8 cellular contexts compared by ENCODE assay signal in the genomic region with DNA sequence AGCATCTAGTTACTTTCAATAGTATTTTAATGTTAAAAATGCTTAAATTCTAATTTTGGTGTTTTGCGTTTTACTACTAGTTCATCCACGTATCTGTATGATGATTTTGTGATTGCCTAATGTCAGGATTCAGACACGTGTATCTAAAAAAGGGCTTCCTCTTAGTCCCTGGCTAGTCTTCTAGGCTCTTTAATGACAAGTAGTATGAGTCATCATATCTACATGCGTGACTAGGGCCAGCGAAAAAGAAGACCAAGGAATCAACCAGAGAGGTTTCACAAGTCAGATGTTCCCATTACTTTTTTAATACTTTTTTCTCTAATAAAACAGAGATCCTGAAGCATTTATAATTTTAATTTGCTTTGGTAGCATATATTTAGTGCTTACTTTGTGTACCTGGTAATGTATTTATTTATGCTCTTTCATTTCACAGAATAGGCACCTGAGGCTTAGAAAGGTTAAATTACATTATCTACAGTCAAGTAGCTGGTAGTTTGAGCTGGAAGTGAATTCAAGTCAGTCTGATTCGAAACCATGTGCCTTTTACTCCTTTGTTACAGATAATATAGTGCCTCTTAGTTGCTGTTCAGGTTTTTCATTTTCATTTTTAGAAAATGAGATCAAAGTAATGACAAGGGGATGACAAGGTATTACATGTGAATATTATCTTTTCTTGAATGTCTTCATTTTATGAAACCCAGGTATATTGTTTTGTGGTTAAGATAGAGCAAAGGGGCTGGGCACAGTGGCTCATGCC.
DNase-seq lines count a peak whose midpoint lies in the region; ATAC-seq and TF ChIP-seq lines count a peak whose summit lies in the region.

No MANE protein-coding gene starts in this region.

- H3K36me3 Mint-ChIP-seq in immature natural killer cell: peaks cover 0 to 4% (median 0%) of the 10 kb centered on the region in 3 donors

- H3K27me3 ChIP-seq in spleen (replicated peaks in 1 of 7): no peaks in the 10 kb centered on the region

- no peaks in the 10 kb centered on the region for H3K4me1 ChIP-seq in spleen

- H3K27me3 Mint-ChIP-seq in immature natural killer cell (ENCODE audit: low read depth in 3 of 3): no peaks in the 10 kb centered on the region

- peaks cover 0 to 6% (median 3%) of the 10 kb centered on the region in 6 donors for H3K9me3 Mint-ChIP-seq in immature natural killer cell

- no peaks in the 10 kb centered on the region for H3K4me1 Mint-ChIP-seq in immature natural killer cell

- intact Hi-C loops in spleen (cut with DNase I; ENCODE audit: low total_unique reads): no loop called here

- no peak for TF ChIP-seq POLR2A in spleen (IDR thresholded peaks at IDR 0.05)

- H3K27ac ChIP-seq in spleen: no peak overlapping the region

- H3K36me3 ChIP-seq in spleen: no peaks in the 10 kb centered on the region

- DNase-seq in GM12864 (ENCODE audit: low read depth) (peak; percentile 55), LHCN-M2 (ENCODE audit: low read depth) (peak; percentile 79), immature natural killer cell (no peak), spleen (no peak), cerebellum (ENCODE audit: low spot score) (no peak), germinal center (ENCODE audit: low spot score) (no peak)

- no peak for TF ChIP-seq CTCF in GM12864 (IDR thresholded peaks at IDR 0.05; ENCODE audit: low read depth, low read length, missing control alignments)
- no peak for TF ChIP-seq CTCF in spleen (IDR thresholded peaks at IDR 0.05 in 8 of 11, conservative IDR thresholded peaks at IDR 0.05 in 3 of 11)

- no peak overlapping the region for H3K27ac Mint-ChIP-seq in immature natural killer cell

- H3K4me3 ChIP-seq in GM12864 (ENCODE audit: low read depth, low read length) (no peak overlapping the region), spleen (no peak overlapping the region)

- no peak overlapping the region for H3K4me3 Mint-ChIP-seq in immature natural killer cell

- ATAC-seq in GM21737 (IDR thresholded peaks at IDR 0.05; ENCODE audit: unreplicated experiment) (peak; percentile 81), esophagus mucosa (peak; percentile 80)

- H3K9me3 ChIP-seq in spleen: no peaks in the 10 kb centered on the region

- 54 to 83% (median 66%) methylated on average over 6 of the region's 6 CpGs for WGBS in spleen, 5 donors

Comparison
In these comparisons a context has a peak if more than half of its experiments do, and no peak if none do; other contexts are left out.
1. DNase-seq: peak in GM12864 (single experiment) and LHCN-M2 (single experiment); none in immature natural killer cell (0 of 3), spleen (single experiment), cerebellum (single experiment) and germinal center (single experiment).